Comparison of ENCODE assay signal across 8 cellular contexts in the genomic region with DNA sequence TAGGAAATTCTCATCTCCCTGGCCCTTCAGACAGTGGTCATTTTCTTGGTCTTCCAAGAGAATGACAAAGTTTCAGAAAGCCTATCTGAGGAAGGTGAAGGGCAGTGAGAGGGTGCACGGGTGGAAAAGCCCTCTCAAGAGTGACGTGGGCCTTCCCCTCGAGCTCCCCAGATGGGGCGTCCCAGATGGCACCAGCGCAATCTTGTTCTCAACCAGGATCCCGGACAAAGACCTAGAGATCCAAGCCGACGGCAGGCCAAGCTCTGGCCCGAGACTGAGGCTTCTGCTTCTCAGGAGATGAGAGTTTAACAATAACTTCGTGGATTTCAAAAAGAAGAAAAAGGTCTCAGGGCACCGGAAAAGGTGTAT. TPM values are rescaled to one million over a fixed set of nuclear protein-coding genes. Genes with fewer than 3 reads are reported as not detected.
A peak's percentile ranks its signal among the peaks of the same experiment; 100 is the strongest.
DNase-seq lines count a peak whose midpoint lies in the region; ATAC-seq and TF ChIP-seq lines count a peak whose summit lies in the region.

No MANE protein-coding gene starts in this region.

- peaks cover 0 to 3% of the 10 kb centered on the region in 2 donors for H3K36me3 ChIP-seq in body of pancreas (replicated peaks in 1 of 2; ENCODE audit: insufficient read depth in 1 of 2, low read depth in 2 of 2)
- H3K36me3 ChIP-seq in lung (ENCODE audit: control insufficient read depth in 2 of 2, insufficient read depth in 2 of 2, low read length in 2 of 2), result peaks cover 0 to 5% of the 10 kb centered on the region in 2 donors
- peaks cover 7% of the 10 kb centered on the region for H3K36me3 ChIP-seq in upper lobe of right lung

- H3K4me1 ChIP-seq in body of pancreas (peaks cover 16% of the 10 kb centered on the region), lung (ENCODE audit: control insufficient read depth in 2 of 2, insufficient read depth in 2 of 2, low read length in 2 of 2) (peaks cover 0 to 10% of the 10 kb centered on the region in 2 donors), upper lobe of right lung (peaks cover 10% of the 10 kb centered on the region)

- no peak for TF ChIP-seq POLR2A in body of pancreas (IDR thresholded peaks at IDR 0.05)

- H3K9me3 ChIP-seq in body of pancreas, result peaks cover 0 to 15% (median 0%) of the 10 kb centered on the region in 3 donors
- peaks cover 2 to 5% of the 10 kb centered on the region in 2 donors for H3K9me3 ChIP-seq in lung (ENCODE audit: control insufficient read depth in 2 of 2, insufficient read depth in 1 of 2, low read length in 1 of 2)
- no peaks in the 10 kb centered on the region for H3K9me3 ChIP-seq in upper lobe of right lung

- DNase-seq in body of pancreas (peak in 2 of 4 donors; percentile 16 to 32), lung (ENCODE audit: low spot score) (no peak), upper lobe of right lung (peak; percentile 71), NCI-H1417 treated with DMSO at 0.1 percent for 48 hours (lab: John Stamatoyannopoulos, UW) (no peak)

- TF ChIP-seq CTCF in 22Rv1 (IDR thresholded peaks at IDR 0.05) (no peak), body of pancreas (IDR thresholded peaks at IDR 0.05) (no peak), lung (IDR thresholded peaks at IDR 0.05; ENCODE audit: control extremely low read depth, extremely low read depth) (no peak), upper lobe of right lung (IDR thresholded peaks at IDR 0.05) (no peak)

- H3K27me3 ChIP-seq in body of pancreas, result no peaks in the 10 kb centered on the region
- H3K27me3 ChIP-seq in lung (ENCODE audit: control insufficient read depth, insufficient read depth), result no peaks in the 10 kb centered on the region
- peaks cover 6% of the 10 kb centered on the region for H3K27me3 ChIP-seq in upper lobe of right lung

- intact Hi-C loops in body of pancreas (cut with DNase I), result no loop called here
- intact Hi-C loops in upper lobe of right lung (cut with DNase I), result no loop called here

- 5 to 9% methylated on average over 11 of the region's 11 CpGs for WGBS in body of pancreas, 2 donors
- WGBS in lung, 2 donors, result 9 to 10% methylated on average over 11 of the region's 11 CpGs

- peak overlapping the region; percentile 58 to 97 for H3K4me3 ChIP-seq in body of pancreas
- H3K4me3 ChIP-seq in lung, result peak overlapping the region; percentile 85
- peak overlapping the region; percentile 83 for H3K4me3 ChIP-seq in upper lobe of right lung

- peak overlapping the region; percentile 81 for H3K27ac ChIP-seq in 22Rv1
- peak overlapping the region; percentile 93 to 96 (median 94) for H3K27ac ChIP-seq in body of pancreas
- peak overlapping the region; percentile 95 to 97 for H3K27ac ChIP-seq in lung (ENCODE audit: low read depth in 1 of 2, low read length in 1 of 2)
- peak overlapping the region; percentile 99 for H3K27ac ChIP-seq in upper lobe of right lung

- ATAC-seq in HG02759 (IDR thresholded peaks at IDR 0.05; ENCODE audit: unreplicated experiment) (peak; percentile 1), body of pancreas (peak; percentile 1), lung (ENCODE audit: insufficient read depth, low FRiP score) (no peak), upper lobe of right lung (peak; percentile 29), GM21717 (IDR thresholded peaks at IDR 0.05; ENCODE audit: unreplicated experiment) (no peak), GM19463 (IDR thresholded peaks at IDR 0.05; ENCODE audit: unreplicated experiment) (no peak)

RNA-seq across cellular contexts. Expression of a gene that starts 0.8 kb away (rescaled TPM):
- total RNA-seq in body of pancreas (10 to 100 TPM; 10.9 to 22.7 TPM), lung (10 to 100 TPM; 10.5 to 27.1 TPM), upper lobe of right lung (11.1 TPM)
- 1 to 10 TPM; 7.8 to 9.3 TPM for polyA plus RNA-seq in lung

Comparison
In these comparisons a context has a peak if more than half of its experiments do, and no peak if none do; other contexts are left out.
1. ATAC-seq: peak in HG02759 (single experiment), body of pancreas (single experiment) and upper lobe of right lung (single experiment); none in lung (single experiment), GM21717 (single experiment) and GM19463 (single experiment).
2. Peak in every context shown above with its lines, with median percentiles within 50 percentile points of each other: H3K27ac ChIP-seq and H3K4me3 ChIP-seq.